In genomic region chr4:112923514-112923913, GRCh38 we compare ENCODE assay signal across 18 cellular contexts.
"Had no signal": no experiment of that assay in that cellular context is flagged by ENCODE, and none has a peak within 500 bp of the region (broad histone marks: within the 10 kb centered on the region; RNA-seq: fewer than 3 reads in every experiment).

No MANE protein-coding gene starts in this region.

- H3K27ac ChIP-seq: lower lobe of right lung, parathyroid adenoma, right lobe of liver, spleen had no signal

- H3K27me3 ChIP-seq: right lobe of liver, spleen, testis had no signal

- H3K27me3 Mint-ChIP-seq: activated B cell treated with CpG ODN at 0.5 μM for 24 hours had no signal

- H3K27ac Mint-ChIP-seq: activated B cell treated with CpG ODN at 0.5 μM for 24 hours; activated CD8-positive, alpha-beta T cell treated with anti-CD3 and anti-CD28 coated beads for 36 hours; activated naive CD8-positive, alpha-beta T cell treated with anti-CD3 and anti-CD28 coated beads, Interleukin-2, amount 10 ng/mL, durations not matched to agents 7 days and 5 days; activated T-helper 17 cell treated with anti-CD3 and anti-CD28 coated beads, Interleukin-2, amount 50 U/mL, for 72 hours; immature natural killer cell; natural killer cell; T-cell had no signal

- H3K9me3 ChIP-seq: lower lobe of right lung, right lobe of liver, spleen, testis had no signal

- H3K4me1 ChIP-seq: lower lobe of right lung, parathyroid adenoma, right lobe of liver, spleen, testis had no signal

- ATAC-seq: activated CD8-positive, alpha-beta T cell treated with anti-CD3 and anti-CD28 coated beads for 36 hours; activated T-helper 17 cell treated with anti-CD3 and anti-CD28 coated beads, Interleukin-2, amount 50 U/mL, for 72 hours; lower lobe of right lung; natural killer cell; right lobe of liver; SK-N-SH treated with all-trans-retinoic acid at 6 μM for 48 hours; T-cell had no signal

- H3K36me3 Mint-ChIP-seq: activated naive CD8-positive, alpha-beta T cell treated with anti-CD3 and anti-CD28 coated beads, Interleukin-2, amount 10 ng/mL, durations not matched to agents 7 days and 5 days; immature natural killer cell; natural killer cell; T-cell had no signal

- H3K9ac ChIP-seq: parathyroid adenoma had no signal

- H3K4me3 Mint-ChIP-seq: activated B cell treated with CpG ODN at 0.5 μM for 24 hours; activated CD8-positive, alpha-beta T cell treated with anti-CD3 and anti-CD28 coated beads for 36 hours; activated naive CD8-positive, alpha-beta T cell treated with anti-CD3 and anti-CD28 coated beads, Interleukin-2, amount 10 ng/mL, durations not matched to agents 7 days and 5 days; activated T-helper 17 cell treated with anti-CD3 and anti-CD28 coated beads, Interleukin-2, amount 50 U/mL, for 72 hours; immature natural killer cell; natural killer cell; T-cell had no signal

- DNase-seq: activated B cell treated with CpG ODN at 0.5 μM for 24 hours; activated CD4-positive, alpha-beta T cell treated with anti-CD3 and anti-CD28 coated beads for 48 hours; activated CD8-positive, alpha-beta T cell treated with anti-CD3 and anti-CD28 coated beads for 36 hours; activated naive CD4-positive, alpha-beta T cell; activated naive CD8-positive, alpha-beta T cell treated with anti-CD3 and anti-CD28 coated beads, Interleukin-2, amount 10 ng/mL, durations not matched to agents 7 days and 5 days; activated T-cell treated with anti-CD3 and anti-CD28 coated beads, Interleukin-2, amount 50 U/mL, for 1 hour; erythroblast; immature natural killer cell; lower lobe of right lung; natural killer cell; right lobe of liver; spleen; stimulated activated naive CD4-positive, alpha-beta T cell; T-cell; testis had no signal

- H3K4me1 Mint-ChIP-seq: activated B cell treated with CpG ODN at 0.5 μM for 24 hours; activated naive CD8-positive, alpha-beta T cell treated with anti-CD3 and anti-CD28 coated beads, Interleukin-2, amount 10 ng/mL, durations not matched to agents 7 days and 5 days; activated T-helper 17 cell treated with anti-CD3 and anti-CD28 coated beads, Interleukin-2, amount 50 U/mL, for 72 hours; immature natural killer cell; natural killer cell; T-cell had no signal

- H3K9me3 Mint-ChIP-seq: activated B cell treated with CpG ODN at 0.5 μM for 24 hours; activated CD8-positive, alpha-beta T cell treated with anti-CD3 and anti-CD28 coated beads for 36 hours; activated naive CD8-positive, alpha-beta T cell treated with anti-CD3 and anti-CD28 coated beads, Interleukin-2, amount 10 ng/mL, durations not matched to agents 7 days and 5 days; activated T-helper 17 cell treated with anti-CD3 and anti-CD28 coated beads, Interleukin-2, amount 50 U/mL, for 72 hours; natural killer cell; T-cell had no signal

- H3K36me3 ChIP-seq: lower lobe of right lung, right lobe of liver, spleen had no signal

- H3K4me3 ChIP-seq: lower lobe of right lung, right lobe of liver, spleen, testis had no signal
